In the genomic region with DNA sequence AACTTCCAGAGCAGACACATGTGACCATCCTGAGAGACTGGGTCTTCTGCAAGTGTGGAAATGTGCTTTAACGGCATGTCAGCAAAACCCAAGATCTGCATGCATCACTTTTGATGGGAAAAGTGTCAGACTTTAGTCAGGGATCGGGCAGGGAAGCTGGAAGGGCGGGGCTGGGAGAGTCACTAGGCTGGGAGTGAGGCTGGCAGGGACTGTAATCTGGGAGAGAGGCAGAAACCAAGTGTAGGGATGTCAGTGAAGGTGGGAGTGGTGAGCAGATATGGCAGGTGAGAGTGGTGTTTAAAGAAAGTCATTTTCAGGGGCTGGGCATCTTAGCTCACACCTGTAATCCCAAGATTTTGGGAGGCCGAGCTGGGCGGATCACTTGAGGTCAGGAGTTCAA, we compare ENCODE assay signal across 2 cellular contexts.
TF ChIP-seq lines count a peak whose summit lies in the region.

No MANE protein-coding gene starts in this region.

TF ChIP-seq in HepG2, 621 proteins besides CTCF, POLR2A, EP300 and RAD21:
- TF ChIP-seq MAFF (IDR thresholded peaks at IDR 0.05; ENCODE audit: low read depth, low read length) (0 out of 2 replicates have a peak, but pooled peaks have one; percentile 12), MAFK (conservative IDR thresholded peaks at IDR 0.05 in 1 of 2, IDR thresholded peaks at IDR 0.05 in 1 of 2; ENCODE audit: low read length in 2 of 2) (peak; percentile 22 to 28; a peak in 1 of 4 replicates), RCOR2 (CRISPR knock-in tag; IDR thresholded peaks at IDR 0.05) (no peak)

TF ChIP-seq in K562, 482 proteins besides CTCF, POLR2A, EP300 and RAD21:
- TF ChIP-seq ZNF316 (IDR thresholded peaks at IDR 0.05) (peak; percentile 25), C11orf30 (IDR thresholded peaks at IDR 0.05; ENCODE audit: low read depth) (peak; percentile 21; the same call in 1 of the 2 replicates), POU5F1 (IDR thresholded peaks at IDR 0.05; ENCODE audit: borderline replicate concordance, low read depth, low read length, partially characterized antibody) (no peak)
